In the genomic region with DNA sequence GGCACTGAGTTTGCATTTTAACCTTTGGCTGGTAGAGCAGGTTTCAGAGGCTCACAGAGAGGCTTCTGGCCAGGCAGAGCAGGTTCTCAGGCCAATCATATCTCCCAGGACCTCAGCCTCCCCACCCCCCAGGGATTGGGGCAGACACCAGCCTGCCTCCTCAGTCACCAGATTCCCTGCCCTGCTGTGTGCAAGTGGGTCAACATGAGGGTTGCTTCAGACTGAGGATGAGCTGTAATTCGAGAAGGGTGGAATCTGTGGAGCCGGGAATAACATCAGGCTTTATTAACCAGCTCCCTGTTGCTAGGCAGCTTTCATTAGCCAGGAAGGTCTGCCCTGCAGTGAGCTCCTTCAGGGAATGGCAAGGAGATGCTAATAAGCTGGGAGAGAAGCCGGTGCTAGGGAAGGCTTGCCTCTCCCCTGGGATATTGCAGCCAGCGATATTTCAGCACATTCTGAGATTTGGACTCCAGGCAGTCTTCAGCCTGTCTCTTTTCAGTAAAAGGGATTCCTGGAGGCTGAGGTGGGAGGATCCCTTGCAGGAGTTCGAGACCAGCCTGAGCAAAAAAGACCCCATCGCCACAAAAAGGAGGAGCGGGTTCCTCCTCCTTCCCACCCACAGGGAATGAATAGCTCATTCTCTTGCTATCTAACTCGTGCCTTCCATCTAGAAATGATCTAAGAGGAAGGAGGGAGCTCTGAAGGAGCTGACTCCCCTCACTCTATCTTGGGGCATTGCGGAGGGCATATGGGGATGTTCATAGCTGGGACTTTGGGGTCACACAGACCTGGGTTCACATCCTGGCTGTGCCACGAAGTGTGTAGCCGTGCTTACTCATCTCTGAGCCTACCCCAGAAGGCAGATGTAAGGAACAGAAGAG, we compare ENCODE assay signal across 9 cellular contexts. TPM values are rescaled to one million over a fixed set of nuclear protein-coding genes. Genes with fewer than 3 reads are reported as not detected.
DNase-seq lines count a peak whose midpoint lies in the region; TF ChIP-seq lines count a peak whose summit lies in the region.
"Had no signal": no experiment of that assay in that cellular context is flagged by ENCODE, and none has a peak within 500 bp of the region (broad histone marks: within the 10 kb centered on the region; RNA-seq: fewer than 3 reads in every experiment).

No MANE protein-coding gene starts in this region.

- 64% methylated on average over 11 of the region's 11 CpGs for WGBS in suprapubic skin
- 61 to 64% methylated on average over 11 of the region's 11 CpGs for WGBS in testis, 2 donors

- H3K27me3 ChIP-seq in suprapubic skin (no peaks in the 10 kb centered on the region), MG63 (no peaks in the 10 kb centered on the region), testis (no peaks in the 10 kb centered on the region)

- no peaks in the 10 kb centered on the region for H3K9me3 ChIP-seq in suprapubic skin
- no peaks in the 10 kb centered on the region for H3K9me3 ChIP-seq in MG63
- no peaks in the 10 kb centered on the region for H3K9me3 ChIP-seq in testis

- H3K4me1 ChIP-seq in suprapubic skin (peaks cover 18% of the 10 kb centered on the region), testis (peaks cover 6% of the 10 kb centered on the region)

- no peaks in the 10 kb centered on the region for H3K9me3 Mint-ChIP-seq in immature natural killer cell

- H3K36me3 ChIP-seq in suprapubic skin (peaks cover 10% of the 10 kb centered on the region), MG63 (no peaks in the 10 kb centered on the region), testis (ENCODE audit: low read depth, missing control alignments) (no peaks in the 10 kb centered on the region)

- H3K36me3 Mint-ChIP-seq in immature natural killer cell, result peaks cover 0 to 5% (median 4%) of the 10 kb centered on the region in 3 donors

- H3K27ac Mint-ChIP-seq in immature natural killer cell, result no peak overlapping the region
- H3K27ac Mint-ChIP-seq: activated naive CD8-positive, alpha-beta T cell had no signal

- DNase-seq in NCI-H1417 (lab: John Stamatoyannopoulos, UW) (peak; percentile 62 to 85 (median 78)), astrocyte of the spinal cord (ENCODE audit: low read depth, low spot score) (peak; percentile 71), iris pigment epithelial cell (ENCODE audit: low read depth) (peak; percentile 84), suprapubic skin (ENCODE audit: low spot score in 2 of 2) (peak in 1 of 2 donors; percentile 63), MG63 (no peak), testis (no peak), immature natural killer cell (no peak)

- H3K4me1 Mint-ChIP-seq in immature natural killer cell, result peaks cover 1 to 3% of the 10 kb centered on the region in 2 donors

- H3K4me3 ChIP-seq in astrocyte of the spinal cord (ENCODE audit: low read depth, low read length) (no peak overlapping the region), suprapubic skin (no peak overlapping the region), MG63 (no peak overlapping the region), testis (no peak overlapping the region)

- TF ChIP-seq POLR2A in suprapubic skin (IDR thresholded peaks at IDR 0.05) (no peak), testis (IDR thresholded peaks at IDR 0.05) (no peak)

- no peak for TF ChIP-seq CTCF in C4-2B (conservative IDR thresholded peaks at IDR 0.05)
- TF ChIP-seq CTCF in astrocyte of the spinal cord (IDR thresholded peaks at IDR 0.05; ENCODE audit: low read depth, low read length), result no peak
- no peak for TF ChIP-seq CTCF in suprapubic skin (IDR thresholded peaks at IDR 0.05)
- no peak for TF ChIP-seq CTCF in testis (IDR thresholded peaks at IDR 0.05)

- no peak for TF ChIP-seq EP300 in suprapubic skin (IDR thresholded peaks at IDR 0.05)

- H3K4me3 Mint-ChIP-seq in immature natural killer cell, result no peak overlapping the region
- H3K4me3 Mint-ChIP-seq: activated naive CD8-positive, alpha-beta T cell had no signal

- intact Hi-C loops in testis (cut with DNase I; ENCODE audit: low total_unique reads), result no loop called here

- H3K27ac ChIP-seq in C4-2B (peak overlapping the region; percentile 86), suprapubic skin (peak overlapping the region; percentile 73), testis (no peak overlapping the region)

- in situ Hi-C loops in astrocyte of the spinal cord (cut with HindIII; ENCODE audit: low sequenced_read_pairs), result no loop called here

- peaks cover 0 to 4% (median 2%) of the 10 kb centered on the region in 3 donors for H3K27me3 Mint-ChIP-seq in immature natural killer cell (ENCODE audit: low read depth in 3 of 3)
- H3K27me3 Mint-ChIP-seq: activated naive CD8-positive, alpha-beta T cell had no signal

RNA-seq across cellular contexts. Expression of a gene that starts 10.7 kb away (rescaled TPM):
- 100 to 1,000 TPM in 2 of 4 donors, 10 to 100 TPM in 2; 48.2 to 117 (median 90.4) TPM for total RNA-seq in suprapubic skin
- total RNA-seq in MG63 (2014; rRNA removed; shearing (Covaris generic); ENCODE audit: low replicate concordance), result 7.8 and 9.6 TPM in 2 replicates
- 10 to 100 TPM; 80.5 to 88.9 TPM for total RNA-seq in testis
- polyA plus RNA-seq in testis (ENCODE audit: insufficient read depth, low read depth, low replicate concordance), result 54.1 TPM
- 1 to 10 TPM; 1.6 to 8.9 (median 3.3) TPM for polyA plus RNA-seq in immature natural killer cell

RNA-seq across cellular contexts. Expression of a gene that starts 11.8 kb away (rescaled TPM):
- 10 to 100 TPM; 44.3 to 68.6 (median 59.3) TPM for total RNA-seq in suprapubic skin
- total RNA-seq in MG63 (2014; rRNA removed; shearing (Covaris generic); ENCODE audit: low replicate concordance), result 26.6 and 30.9 TPM in 2 replicates
- total RNA-seq in testis, result 10 to 100 TPM; 48.9 to 56.2 TPM
- 39.2 TPM for polyA plus RNA-seq in testis (ENCODE audit: insufficient read depth, low read depth, low replicate concordance)
- polyA plus RNA-seq in immature natural killer cell, result 10 to 100 TPM in 1 of 3 donors, 1 to 10 TPM in 2; 8.0 to 17.1 (median 9.5) TPM

RNA-seq across cellular contexts. Expression of a gene that starts 44.3 kb away (rescaled TPM):
- total RNA-seq in suprapubic skin, result 10 to 100 TPM in 3 of 4 donors, 1 to 10 TPM in 1; 4.0 to 13.9 (median 11.2) TPM
- 26.5 and 34.3 TPM in 2 replicates for total RNA-seq in MG63 (2014; rRNA removed; shearing (Covaris generic); ENCODE audit: low replicate concordance)
- 10 to 100 TPM; 14.2 to 16.9 TPM for total RNA-seq in testis
- 16.1 TPM for polyA plus RNA-seq in testis (ENCODE audit: insufficient read depth, low read depth, low replicate concordance)
- polyA plus RNA-seq in immature natural killer cell, result 10 to 100 TPM in 1 of 3 donors, 1 to 10 TPM in 2; 6.6 to 13.9 (median 8.6) TPM

RNA-seq across cellular contexts. Expression of a gene that starts 44.5 kb away (rescaled TPM):
- total RNA-seq in suprapubic skin, result 10 to 100 TPM; 29.6 to 58.6 (median 45.5) TPM
- 15.3 and 24.9 TPM in 2 replicates for total RNA-seq in MG63 (2014; rRNA removed; shearing (Covaris generic); ENCODE audit: low replicate concordance)
- total RNA-seq in testis, result 10 to 100 TPM; 80.6 to 86.5 TPM
- 68.7 TPM for polyA plus RNA-seq in testis (ENCODE audit: insufficient read depth, low read depth, low replicate concordance)
- 1 to 10 TPM; 1.6 to 9.8 (median 4.7) TPM for polyA plus RNA-seq in immature natural killer cell

RNA-seq across cellular contexts. Expression of a gene that starts 52.8 kb away (rescaled TPM):
- total RNA-seq in suprapubic skin (10 to 100 TPM; 20.9 to 50.0 (median 44.1) TPM), testis (10 to 100 TPM; 46.3 to 67.7 TPM)
- 0.07 and 1.4 TPM in 2 replicates for total RNA-seq in MG63 (2014; rRNA removed; shearing (Covaris generic); ENCODE audit: low replicate concordance)
- polyA plus RNA-seq in testis (ENCODE audit: insufficient read depth, low read depth, low replicate concordance) (27.9 TPM), immature natural killer cell (1 to 10 TPM in 1 of 3 donors, under 1 TPM in 2; 0.10 to 1.1 (median 0.64) TPM)

Comparison
In these comparisons a context has a peak if more than half of its experiments do, and no peak if none do; other contexts are left out.
1. H3K27ac ChIP-seq: peak in C4-2B (single experiment) and suprapubic skin (single experiment); none in testis (0 of 2).
2. DNase-seq: peak in NCI-H1417 (3 of 3), astrocyte of the spinal cord (single experiment) and iris pigment epithelial cell (single experiment); none in MG63 (single experiment), testis (single experiment) and immature natural killer cell (0 of 3).